Comparison of ENCODE assay signal across 10 cellular contexts in genomic region chr2:106108351-106108750, GRCh38.
DNase-seq lines count a peak whose midpoint lies in the region; ATAC-seq, FAIRE-seq and TF ChIP-seq lines count a peak whose summit lies in the region.
"Had no signal": no experiment of that assay in that cellular context is flagged by ENCODE, and none has a peak within 500 bp of the region (broad histone marks: within the 10 kb centered on the region; RNA-seq: fewer than 3 reads in every experiment).

No MANE protein-coding gene starts in this region.

- BruUV-seq in IMR-90 (replicated peaks; lab: Mats Ljungman, UMichigan), result no TSS peak

- H2AK9ac ChIP-seq in IMR-90 (replicated peaks; ENCODE audit: low read depth, low read length, poor library complexity), result no peak overlapping the region

- H3K9me3 Mint-ChIP-seq in CD4-positive, alpha-beta T cell, result no peaks in the 10 kb centered on the region
- H3K9me3 Mint-ChIP-seq in activated T-helper 2 cell treated with anti-CD3 and anti-CD28 coated beads, Interferon-gamma antibody, Interleukin-2, Interleukin-4, amounts not matched to agents 10 μg/mL and 5 μg/mL and 100 μg/mL, durations not matched to agents 14 hours and 24 hours and 36 hours, result no peaks in the 10 kb centered on the region
- H3K9me3 Mint-ChIP-seq in CD14-positive monocyte, result no peaks in the 10 kb centered on the region
- H3K9me3 Mint-ChIP-seq: natural killer cell had no signal

- H3K18ac ChIP-seq in IMR-90 (ENCODE audit: low read depth, low read length) (no peak overlapping the region), H1 (ENCODE audit: extremely low read depth, low read length) (no peak overlapping the region)

- H4K5ac ChIP-seq in IMR-90 (ENCODE audit: low read depth, low read length) (no peak overlapping the region), H1 (ENCODE audit: insufficient read length, low read depth, low read length) (no peak overlapping the region)

- no peak for DNase-seq in CD4-positive, alpha-beta T cell
- DNase-seq in IMR-90 (peak; percentile 49), H1 (ENCODE audit: low read depth in 1 of 2, low spot score in 2 of 2) (no peak), middle frontal gyrus (ENCODE audit: extremely low spot score, low spot score) (peak; percentile 17), CD1c-positive myeloid dendritic cell (ENCODE audit: extremely low spot score) (no peak), NCI-H146 treated with DMSO at 0.1 percent for 48 hours (lab: John Stamatoyannopoulos, UW; ENCODE audit: unreplicated experiment) (no peak), CD14-positive monocyte (ENCODE audit: low spot score) (no peak)
- DNase-seq in activated T-helper 2 cell treated with anti-CD3 and anti-CD28 coated beads, Interferon-gamma antibody, Interleukin-2, Interleukin-4, amounts not matched to agents 10 μg/mL and 5 μg/mL and 100 μg/mL, durations not matched to agents 14 hours and 24 hours and 36 hours (ENCODE audit: low spot score), result no peak
- DNase-seq: natural killer cell, NCI-H1436 had no signal

- intact Hi-C loops in CD4-positive, alpha-beta T cell (cut with DNase I, micrococcal nuclease), result loop anchor here (5.0 to 10.0 kb wide), 3 partner anchors 84 to 366 kb away; partner anchors contain the start of gene UXS1 (in 1 of the 2)
- intact Hi-C loops in IMR-90 (cut with micrococcal nuclease), result loop anchor here (1.0 to 5.0 kb wide), 3 partner anchors 84 to 474 kb away; partner anchors contain the start of gene UXS1
- intact Hi-C loops in activated T-helper 2 cell treated with anti-CD3 and anti-CD28 coated beads, Interferon-gamma antibody, Interleukin-2, Interleukin-4, amounts not matched to agents 10 μg/mL and 5 μg/mL and 100 μg/mL, durations not matched to agents 14 hours and 24 hours and 36 hours (cut with micrococcal nuclease), result loop anchor here (5.0 kb wide), 2 partner anchors 39 to 54 kb away; no protein-coding TSS in a partner anchor
- intact Hi-C loops in CD14-positive monocyte (cut with micrococcal nuclease), result loop anchor here in 1 of 2 donors (5.0 kb wide), 1 partner anchor 474 kb away; no protein-coding TSS in a partner anchor

- H3K23me2 ChIP-seq in H1 (ENCODE audit: low read depth, low read length), result no peaks in the 10 kb centered on the region

- TF ChIP-seq EP300 in H1 (IDR thresholded peaks at IDR 0.05; ENCODE audit: borderline replicate concordance in 1 of 2, low read depth in 2 of 2, low read length in 2 of 2), result no peak

- no peak overlapping the region for H3K4me3 Mint-ChIP-seq in CD4-positive, alpha-beta T cell
- H3K4me3 Mint-ChIP-seq in activated T-helper 2 cell treated with anti-CD3 and anti-CD28 coated beads, Interferon-gamma antibody, Interleukin-2, Interleukin-4, amounts not matched to agents 10 μg/mL and 5 μg/mL and 100 μg/mL, durations not matched to agents 14 hours and 24 hours and 36 hours (ENCODE audit: low read depth), result no peak overlapping the region
- H3K4me3 Mint-ChIP-seq in CD14-positive monocyte, result no peak overlapping the region
- H3K4me3 Mint-ChIP-seq: natural killer cell had no signal

- no peaks in the 10 kb centered on the region for H3K27me3 Mint-ChIP-seq in CD4-positive, alpha-beta T cell
- H3K27me3 Mint-ChIP-seq in activated T-helper 2 cell treated with anti-CD3 and anti-CD28 coated beads, Interferon-gamma antibody, Interleukin-2, Interleukin-4, amounts not matched to agents 10 μg/mL and 5 μg/mL and 100 μg/mL, durations not matched to agents 14 hours and 24 hours and 36 hours (ENCODE audit: low read depth), result no peaks in the 10 kb centered on the region
- peaks cover 0 to 2% (median 0%) of the 10 kb centered on the region in 3 donors for H3K27me3 Mint-ChIP-seq in CD14-positive monocyte (ENCODE audit: low read depth in 3 of 3)

- CTCF ChIA-PET in CD4-positive, alpha-beta T cell (lab: Charles Lee), result no interaction called here
- CTCF ChIA-PET in IMR-90 (lab: Yijun Ruan, JAX) (interaction anchor here (0.5 to 0.6 kb wide), 3 partner anchors 14 to 89 kb away, joined by 3 to 4 read pairs (median 3); no protein-coding TSS in a partner anchor), H1 (lab: Charles Lee; ENCODE audit: partially characterized antibody) (interaction anchor here (0.9 to 1.2 kb wide), 2 partner anchors 10 to 166 kb away, joined by 3 to 7 read pairs; no protein-coding TSS in a partner anchor)

- no peaks in the 10 kb centered on the region for H3K27me3 ChIP-seq in CD4-positive, alpha-beta T cell (ENCODE audit: control insufficient read depth, insufficient read depth, low read length)
- no peaks in the 10 kb centered on the region for H3K27me3 ChIP-seq in IMR-90 (ENCODE audit: control insufficient read depth, insufficient read depth, low read length)
- no peaks in the 10 kb centered on the region for H3K27me3 ChIP-seq in H1 (replicated peaks in 1 of 4; ENCODE audit: control insufficient read depth in 3 of 4, extremely low read depth in 1 of 4, insufficient read depth in 3 of 4, low read length in 3 of 4)

- TF ChIP-seq RAD21 in IMR-90 (IDR thresholded peaks at IDR 0.05; ENCODE audit: low read length) (peak; percentile 49), H1 (IDR thresholded peaks at IDR 0.05 in 1 of 2, conservative IDR thresholded peaks at IDR 0.05 in 1 of 2; ENCODE audit: low read depth in 2 of 2, low read length in 2 of 2) (peak; percentile 10 to 28; a peak in 3 of 4 replicates)

- peak; percentile 24 for TF ChIP-seq CTCF in CD4-positive, alpha-beta T cell (IDR thresholded peaks at IDR 0.05)
- TF ChIP-seq CTCF in IMR-90 (conservative IDR thresholded peaks at IDR 0.05; ENCODE audit: low read depth, low read length), result peak; percentile 46
- TF ChIP-seq CTCF in H1 (IDR thresholded peaks at IDR 0.05; ENCODE audit: control extremely low read depth in 1 of 3, insufficient read depth in 1 of 3, low read depth in 1 of 3, low read length in 3 of 3), result no peak
- TF ChIP-seq CTCF in CD14-positive monocyte (IDR thresholded peaks at IDR 0.05), result no peak

- POLR2A ChIA-PET in CD4-positive, alpha-beta T cell (lab: Charles Lee), result interaction anchor here (0.7 to 2.7 kb wide), 2 partner anchors 52 to 157 kb away, joined by 4 to 7 read pairs; no protein-coding TSS in a partner anchor
- POLR2A ChIA-PET in IMR-90 (lab: Charles Lee; ENCODE audit: unreplicated experiment) (no interaction called here), H1 (lab: Charles Lee; ENCODE audit: partially characterized antibody) (no interaction called here)

- H2BK120ac ChIP-seq in IMR-90 (ENCODE audit: low read depth, low read length) (no peak overlapping the region), H1 (replicated peaks; ENCODE audit: low read depth, low read length) (no peak overlapping the region)

- peaks cover 17% of the 10 kb centered on the region for H3K36me3 ChIP-seq in IMR-90 (ENCODE audit: control insufficient read depth, insufficient read depth, low read length)
- peaks cover 3 to 26% (median 21%) of the 10 kb centered on the region in 4 experiments; a peak in 7 of 8 replicates for H3K36me3 ChIP-seq in H1 (ENCODE audit: control insufficient read depth in 2 of 4, insufficient read depth in 4 of 4, low read length in 3 of 4)

- TF ChIP-seq POLR2A in IMR-90 (IDR thresholded peaks at IDR 0.05; ENCODE audit: low read depth, low read length) (no peak), H1 (IDR thresholded peaks at IDR 0.05; ENCODE audit: control extremely low read depth in 1 of 2, low read depth in 2 of 2, low read length in 2 of 2) (no peak)

- no peak overlapping the region for H3K27ac Mint-ChIP-seq in CD4-positive, alpha-beta T cell
- no peak overlapping the region for H3K27ac Mint-ChIP-seq in activated T-helper 2 cell treated with anti-CD3 and anti-CD28 coated beads, Interferon-gamma antibody, Interleukin-2, Interleukin-4, amounts not matched to agents 10 μg/mL and 5 μg/mL and 100 μg/mL, durations not matched to agents 14 hours and 24 hours and 36 hours
- no peak overlapping the region for H3K27ac Mint-ChIP-seq in CD14-positive monocyte
- H3K27ac Mint-ChIP-seq: natural killer cell had no signal

- H2BK15ac ChIP-seq in IMR-90 (ENCODE audit: low read depth, low read length) (no peak overlapping the region), H1 (ENCODE audit: low read length) (no peak overlapping the region)

- H3K4me1 ChIP-seq in IMR-90 (ENCODE audit: control insufficient read depth, insufficient read depth, low read length) (no peaks in the 10 kb centered on the region), H1 (replicated peaks in 1 of 4; ENCODE audit: control insufficient read depth in 3 of 4, insufficient read depth in 4 of 4, low read length in 3 of 4) (no peaks in the 10 kb centered on the region)

- dilution Hi-C loops in IMR-90 (cut with HindIII; ENCODE audit: low sequenced_read_pairs, unreplicated experiment), result no loop called here

- H3K9me3 ChIP-seq in CD4-positive, alpha-beta T cell (ENCODE audit: control insufficient read depth, low read length), result no peaks in the 10 kb centered on the region
- H3K9me3 ChIP-seq in IMR-90 (ENCODE audit: control insufficient read depth, insufficient read depth, low read length), result no peaks in the 10 kb centered on the region
- H3K9me3 ChIP-seq in H1 (ENCODE audit: insufficient read depth in 2 of 2, low read depth in 1 of 2, low read length in 1 of 2), result no peaks in the 10 kb centered on the region

- H3K23ac ChIP-seq in IMR-90 (ENCODE audit: low read depth, low read length) (no peak overlapping the region), H1 (ENCODE audit: insufficient read length) (no peak overlapping the region)

- peak; percentile 38 for ATAC-seq in CD4-positive, alpha-beta T cell (ENCODE audit: poor library complexity)
- ATAC-seq in IMR-90 (ENCODE audit: low read depth), result peak; percentile 65
- ATAC-seq: natural killer cell had no signal

- H2BK20ac ChIP-seq in IMR-90 (ENCODE audit: low read depth, low read length), result no peak overlapping the region
- H2BK20ac ChIP-seq in H1 (ENCODE audit: low read length), result no peak overlapping the region

- no peak overlapping the region for H3K9ac ChIP-seq in IMR-90 (ENCODE audit: low read depth, low read length)
- H3K9ac ChIP-seq in H1 (replicated peaks in 1 of 4; ENCODE audit: extremely low read depth in 1 of 4, low read depth in 3 of 4, low read length in 3 of 4), result no peak overlapping the region

- no peak overlapping the region for H2BK12ac ChIP-seq in H1 (ENCODE audit: low read depth, low read length)

- no peak for FAIRE-seq in H1 (lab: Jason Lieb, UNC)

- H2AFZ ChIP-seq in IMR-90 (replicated peaks; ENCODE audit: low read length, poor library complexity), result no peak overlapping the region
- no peak overlapping the region for H2AFZ ChIP-seq in H1 (ENCODE audit: low read length)

- peaks cover 9% of the 10 kb centered on the region for H3K4me1 Mint-ChIP-seq in CD4-positive, alpha-beta T cell (ENCODE audit: low read depth)
- peaks cover 14% of the 10 kb centered on the region for H3K4me1 Mint-ChIP-seq in activated T-helper 2 cell treated with anti-CD3 and anti-CD28 coated beads, Interferon-gamma antibody, Interleukin-2, Interleukin-4, amounts not matched to agents 10 μg/mL and 5 μg/mL and 100 μg/mL, durations not matched to agents 14 hours and 24 hours and 36 hours (ENCODE audit: low read depth)
- H3K4me1 Mint-ChIP-seq in CD14-positive monocyte, result no peaks in the 10 kb centered on the region
- H3K4me1 Mint-ChIP-seq: natural killer cell had no signal

- no peak overlapping the region for H3K4me2 ChIP-seq in IMR-90 (ENCODE audit: low read depth, low read length)
- H3K4me2 ChIP-seq in H1 (ENCODE audit: insufficient read depth in 1 of 2, low read depth in 2 of 2, low read length in 2 of 2), result no peak overlapping the region

- no peak overlapping the region for H4K91ac ChIP-seq in IMR-90 (ENCODE audit: insufficient read depth, low read depth, low read length)
- no peak overlapping the region for H4K91ac ChIP-seq in H1 (replicated peaks; ENCODE audit: insufficient read length, low read length)

- H4K20me1 ChIP-seq in IMR-90 (ENCODE audit: insufficient read depth, low read length) (peaks cover 3% of the 10 kb centered on the region; the same call in 1 of the 2 replicates), H1 (replicated peaks in 1 of 2; ENCODE audit: control insufficient read depth in 1 of 2, insufficient read depth in 2 of 2, low read length in 2 of 2) (peaks cover 0 to 8% of the 10 kb centered on the region in 2 experiments)

- H3K36me3 Mint-ChIP-seq in CD4-positive, alpha-beta T cell (ENCODE audit: low read depth), result peaks cover 36% of the 10 kb centered on the region
- peaks cover 18% of the 10 kb centered on the region for H3K36me3 Mint-ChIP-seq in activated T-helper 2 cell treated with anti-CD3 and anti-CD28 coated beads, Interferon-gamma antibody, Interleukin-2, Interleukin-4, amounts not matched to agents 10 μg/mL and 5 μg/mL and 100 μg/mL, durations not matched to agents 14 hours and 24 hours and 36 hours (ENCODE audit: low read depth)
- H3K36me3 Mint-ChIP-seq in CD14-positive monocyte, result peaks cover 24 to 54% of the 10 kb centered on the region in 2 donors

- no peak overlapping the region for H4K8ac ChIP-seq in IMR-90 (ENCODE audit: low read depth in 2 of 2, low read length in 2 of 2)
- H4K8ac ChIP-seq in H1 (ENCODE audit: extremely low read depth, insufficient read depth, low read length), result no peak overlapping the region

- H3K79me1 ChIP-seq in IMR-90 (ENCODE audit: low read depth in 1 of 2, low read length in 2 of 2), result no peaks in the 10 kb centered on the region
- H3K79me1 ChIP-seq in H1 (ENCODE audit: low read depth, low read length), result no peaks in the 10 kb centered on the region

- H3K79me2 ChIP-seq in H1 (ENCODE audit: control insufficient read depth in 1 of 2, insufficient read depth in 2 of 2, low read length in 2 of 2), result no peaks in the 10 kb centered on the region

- H3K27ac ChIP-seq in CD4-positive, alpha-beta T cell (ENCODE audit: low read depth, low read length), result no peak overlapping the region
- H3K27ac ChIP-seq in IMR-90 (ENCODE audit: insufficient read depth, low read length), result no peak overlapping the region
- H3K27ac ChIP-seq in H1 (ENCODE audit: low read depth, low read length), result no peak overlapping the region

- H2BK5ac ChIP-seq in IMR-90 (ENCODE audit: low read depth, low read length, poor library complexity, severe bottlenecking) (no peak overlapping the region), H1 (ENCODE audit: low read depth, low read length) (no peak overlapping the region)

- H3K9me1 ChIP-seq in IMR-90 (ENCODE audit: insufficient read depth, low read length), result no peaks in the 10 kb centered on the region; the same call in 1 of the 2 replicates

- H3K56ac ChIP-seq in IMR-90 (ENCODE audit: extremely low read depth, insufficient read depth, low read length), result no peak overlapping the region
- no peak overlapping the region for H3K56ac ChIP-seq in H1 (replicated peaks; ENCODE audit: insufficient read length, low read depth, low read length)

- no peak overlapping the region for H3K4me3 ChIP-seq in IMR-90 (ENCODE audit: insufficient read depth, low read depth, low read length)
- H3K4me3 ChIP-seq in H1 (ENCODE audit: extremely low read depth in 1 of 4, insufficient read depth in 2 of 4, low read depth in 3 of 4, low read length in 4 of 4), result no peak overlapping the region

- in situ Hi-C loops in IMR-90 (cut with MboI; ENCODE audit: low sequenced_read_pairs), result loop anchor here (10.0 kb wide), 1 partner anchor 436 kb away; no protein-coding TSS in a partner anchor

- H2AK5ac ChIP-seq in IMR-90 (ENCODE audit: low read depth, low read length) (no peak overlapping the region), H1 (ENCODE audit: low read depth, low read length) (no peak overlapping the region)

- no peak overlapping the region for H3K4ac ChIP-seq in IMR-90 (ENCODE audit: low read depth, low read length)
- H3K4ac ChIP-seq in H1 (replicated peaks; ENCODE audit: insufficient read length, low read depth, low read length), result no peak overlapping the region

- 0% methylated on average over 1 of the region's 6 CpGs; no CpG with 5 or more reads in 1 of the 2 experiments for WGBS in IMR-90 (ENCODE audit: extremely low coverage in 2 of 2, insufficient read length in 1 of 2), 2 experiments
- WGBS in H1 (ENCODE audit: extremely low coverage in 1 of 2, insufficient coverage in 1 of 2, insufficient read length in 1 of 2, insufficient replicate concordance in 2 of 2, low coverage in 1 of 2, low lambda C conversion rate in 2 of 2, missing lambda C conversion rate in 1 of 2), 2 experiments, result 87% methylated on average over 6 of the region's 6 CpGs; no CpG with 5 or more reads in 1 of the 2 experiments

- H3K14ac ChIP-seq in IMR-90 (replicated peaks; ENCODE audit: low read depth, low read length), result no peak overlapping the region
- no peak overlapping the region for H3K14ac ChIP-seq in H1 (ENCODE audit: insufficient read length)

Comparison
In these comparisons a context has a peak if more than half of its experiments do, and no peak if none do; other contexts are left out.
1. DNase-seq: peak in IMR-90 (single experiment) and middle frontal gyrus (single experiment); none in CD4-positive, alpha-beta T cell (0 of 10), H1 (0 of 2), CD1c-positive myeloid dendritic cell (single experiment), NCI-H146 treated with DMSO at 0.1 percent for 48 hours (single experiment), activated T-helper 2 cell treated with anti-CD3 and anti-CD28 coated beads, Interferon-gamma antibody, Interleukin-2, Interleukin-4, amounts not matched to agents 10 μg/mL and 5 μg/mL and 100 μg/mL, durations not matched to agents 14 hours and 24 hours and 36 hours (single experiment) and CD14-positive monocyte (single experiment).
2. CTCF ChIP-seq: peak in CD4-positive, alpha-beta T cell (single experiment) and IMR-90 (single experiment); none in H1 (0 of 3) and CD14-positive monocyte (single experiment).